18 cellular contexts compared by ENCODE assay signal in genomic region chr9:6877671-6878161, GRCh38.
DNase-seq lines count a peak whose midpoint lies in the region; ATAC-seq, FAIRE-seq and TF ChIP-seq lines count a peak whose summit lies in the region.
"Had no signal": no experiment of that assay in that cellular context is flagged by ENCODE, and none has a peak within 500 bp of the region (broad histone marks: within the 10 kb centered on the region; RNA-seq: fewer than 3 reads in every experiment).

No MANE protein-coding gene starts in this region.

- DNase-seq in AG08395 (ENCODE audit: low spot score) (peak; percentile 62), H54 (ENCODE audit: insufficient read length, low spot score) (peak; percentile 8), astrocyte (ENCODE audit: low read depth) (peak; percentile 80), iris pigment epithelial cell (ENCODE audit: low read depth) (peak; percentile 76), HuH-7 (ENCODE audit: low spot score) (no peak), H7 (no peak), left colon (no peak)
- DNase-seq: activated naive CD8-positive, alpha-beta T cell treated with anti-CD3 and anti-CD28 coated beads, Interleukin-2, amount 50 U/mL, for 24 hours; dorsolateral prefrontal cortex; islet precursor cell; OCI-M1; thyroid gland had no signal

- TF ChIP-seq POLR2A in H54 (IDR thresholded peaks at IDR 0.05; ENCODE audit: low read depth, low read length) = no peak

- H3K27me3 Mint-ChIP-seq in astrocyte (ENCODE audit: low read depth, unreplicated experiment) = no peaks in the 10 kb centered on the region
- H3K27me3 Mint-ChIP-seq: activated naive CD8-positive, alpha-beta T cell treated with anti-CD3 and anti-CD28 coated beads, Interleukin-2, amount 50 U/mL, for 24 hours had no signal

- H3K4me2 ChIP-seq in astrocyte (ENCODE audit: low read length) = peak overlapping the region; percentile 18
- H3K4me2 ChIP-seq: BLaER1 treated with 17β-estradiol and CSF1 and Interleukin-3, amounts not matched to agents 10 nM and 100 nM had no signal

- TF ChIP-seq CTCF in astrocyte (IDR thresholded peaks at IDR 0.05; ENCODE audit: insufficient read depth, low read depth, low read length) = no peak

- H3K27ac Mint-ChIP-seq in astrocyte (ENCODE audit: unreplicated experiment) = peak overlapping the region; percentile 88
- H3K27ac Mint-ChIP-seq: activated naive CD8-positive, alpha-beta T cell treated with anti-CD3 and anti-CD28 coated beads, Interleukin-2, amount 50 U/mL, for 24 hours had no signal

- H3K36me3 ChIP-seq in astrocyte (ENCODE audit: insufficient read depth, low read length) (no peaks in the 10 kb centered on the region), H7 (replicated peaks; ENCODE audit: control insufficient read depth, insufficient read depth, low read length) (no peaks in the 10 kb centered on the region)
- H3K36me3 ChIP-seq: gastroesophageal sphincter, prostate gland, thyroid gland had no signal

- H2AFZ ChIP-seq in astrocyte (ENCODE audit: low read depth, low read length) = no peak overlapping the region

- H3K4me1 ChIP-seq in astrocyte (ENCODE audit: insufficient read depth, low read length) = peaks cover 13% of the 10 kb centered on the region
- H3K4me1 ChIP-seq: gastroesophageal sphincter, prostate gland had no signal

- intact Hi-C loops in left colon (cut with DNase I, micrococcal nuclease) = no loop called here

- H3K27me3 ChIP-seq in astrocyte (ENCODE audit: insufficient read depth, low read length) (no peaks in the 10 kb centered on the region), H7 (ENCODE audit: control insufficient read depth, insufficient read depth, low read length) (no peaks in the 10 kb centered on the region)
- H3K27me3 ChIP-seq: BLaER1 treated with 17β-estradiol and CSF1 and Interleukin-3, amounts not matched to agents 10 nM and 100 nM; dorsolateral prefrontal cortex; gastroesophageal sphincter; thyroid gland had no signal

- H3K4me3 Mint-ChIP-seq in astrocyte (ENCODE audit: unreplicated experiment) = no peak overlapping the region
- H3K4me3 Mint-ChIP-seq: activated naive CD8-positive, alpha-beta T cell treated with anti-CD3 and anti-CD28 coated beads, Interleukin-2, amount 50 U/mL, for 24 hours had no signal

- FAIRE-seq in H54 (lab: Jason Lieb, UNC) (peak; percentile 74), astrocyte (lab: Jason Lieb, UNC) (peak; percentile 76)
- FAIRE-seq: K562 had no signal

- no peaks in the 10 kb centered on the region for H3K36me3 Mint-ChIP-seq in astrocyte (ENCODE audit: low read depth, unreplicated experiment)

- H3K9me3 Mint-ChIP-seq in astrocyte (ENCODE audit: unreplicated experiment) = no peaks in the 10 kb centered on the region
- H3K9me3 Mint-ChIP-seq: activated naive CD8-positive, alpha-beta T cell treated with anti-CD3 and anti-CD28 coated beads, Interleukin-2, amount 50 U/mL, for 24 hours had no signal

- H3K9me3 ChIP-seq in astrocyte (ENCODE audit: insufficient read depth, low read depth, low read length) = no peaks in the 10 kb centered on the region
- H3K9me3 ChIP-seq: gastroesophageal sphincter, prostate gland, thyroid gland had no signal

- H3K9ac ChIP-seq in astrocyte (ENCODE audit: low read length) = peak overlapping the region; percentile 33
- H3K9ac ChIP-seq: BLaER1 treated with 17β-estradiol and CSF1 and Interleukin-3, amounts not matched to agents 10 nM and 100 nM had no signal

- H4K20me1 ChIP-seq in astrocyte (ENCODE audit: insufficient read depth, low read length) = no peaks in the 10 kb centered on the region

- no peak for ATAC-seq in GM19463 (IDR thresholded peaks at IDR 0.05; ENCODE audit: unreplicated experiment)
- ATAC-seq in left colon = no peak
- ATAC-seq: activated CD4-positive, CD25-positive, alpha-beta regulatory T cell treated with anti-CD3 and anti-CD28 coated beads, Interleukin-2, amount 50 U/mL, for 24 hours; activated naive CD8-positive, alpha-beta T cell treated with anti-CD3 and anti-CD28 coated beads, Interleukin-2, amount 50 U/mL, for 24 hours; gastroesophageal sphincter; K562 had no signal

- H3K4me3 ChIP-seq in astrocyte (ENCODE audit: insufficient read depth, low read depth, low read length) = no peak overlapping the region
- H3K4me3 ChIP-seq in H7 (ENCODE audit: insufficient read depth, low read depth, low read length) = no peak overlapping the region
- H3K4me3 ChIP-seq: BLaER1 treated with 17β-estradiol and CSF1 and Interleukin-3, amounts not matched to agents 10 nM and 100 nM; dorsolateral prefrontal cortex; gastroesophageal sphincter; K562; prostate gland; thyroid gland had no signal

- peak overlapping the region; percentile 62 for H3K27ac ChIP-seq in astrocyte (ENCODE audit: low read depth, low read length)
- H3K27ac ChIP-seq: BLaER1 treated with 17β-estradiol and CSF1 and Interleukin-3, amounts not matched to agents 10 nM and 100 nM; dorsolateral prefrontal cortex; gastroesophageal sphincter; prostate gland; thyroid gland had no signal

- H3K79me2 ChIP-seq in astrocyte (ENCODE audit: insufficient read depth, low read length) = peaks cover 10% of the 10 kb centered on the region

- peaks cover 18% of the 10 kb centered on the region for H3K4me1 Mint-ChIP-seq in astrocyte (ENCODE audit: low read depth, unreplicated experiment)

Comparison
In these comparisons a context has a peak if more than half of its experiments do, and no peak if none do; other contexts are left out.
1. DNase-seq: peak in AG08395 (single experiment), H54 (single experiment), astrocyte (single experiment) and iris pigment epithelial cell (single experiment); none in HuH-7 (single experiment), H7 (single experiment) and left colon (0 of 2).